8 cellular contexts compared by ENCODE assay signal in the genomic region with DNA sequence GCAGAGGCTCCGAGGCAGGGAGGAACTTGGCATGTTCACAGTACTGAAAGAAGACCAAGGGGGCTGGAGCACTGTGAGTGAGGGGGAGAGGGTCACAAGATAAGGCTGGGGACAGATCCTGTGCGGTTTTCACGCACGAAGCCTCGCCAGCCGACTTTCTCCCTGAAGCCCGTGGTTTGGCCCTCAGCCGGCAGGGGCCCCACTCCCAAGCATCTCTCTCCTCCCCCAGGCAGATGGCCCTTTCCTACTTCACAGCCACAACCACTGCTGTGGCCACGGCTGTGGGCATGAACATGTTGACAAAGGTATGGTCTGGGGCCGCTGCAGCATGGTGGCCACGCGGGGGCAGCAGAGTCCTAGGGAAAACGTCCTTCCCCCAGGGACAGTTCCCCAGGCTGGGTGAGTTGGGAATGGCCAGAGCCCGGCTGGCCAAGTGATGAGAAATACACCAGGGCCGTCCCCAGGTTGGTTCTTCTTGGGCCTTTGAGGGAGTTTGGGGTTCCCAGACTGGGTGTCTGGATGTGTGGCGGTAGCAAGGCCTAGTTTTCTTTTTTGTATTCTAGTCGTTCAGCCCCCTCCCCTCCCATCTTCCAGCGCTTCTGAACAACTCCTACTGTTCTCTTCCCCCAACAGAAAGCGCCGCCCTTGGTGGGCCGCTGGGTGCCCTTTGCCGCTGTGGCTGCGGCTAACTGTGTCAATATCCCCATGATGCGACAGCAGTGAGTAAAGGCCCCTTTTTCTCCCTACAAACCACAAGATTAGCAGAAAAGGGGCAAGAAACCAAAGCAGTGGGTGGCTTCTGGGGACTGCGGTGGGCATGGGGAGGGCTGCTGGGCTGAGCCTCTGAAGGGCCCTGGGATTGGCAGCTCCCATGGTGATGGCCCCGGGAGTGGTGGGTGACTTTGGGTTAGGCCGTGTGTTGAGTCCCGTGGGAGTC. TPM values are rescaled to one million over a fixed set of nuclear protein-coding genes. Genes with fewer than 3 reads are reported as not detected.
DNase-seq lines count a peak whose midpoint lies in the region; ATAC-seq, FAIRE-seq and TF ChIP-seq lines count a peak whose summit lies in the region.

No MANE protein-coding gene starts in this region.

- no peak overlapping the region for H2AFZ ChIP-seq in HepG2 (ENCODE audit: low read length)

- peak; percentile 94 for TF ChIP-seq RAD21 in HepG2 (CRISPR knock-in tag; IDR thresholded peaks at IDR 0.05)

- TF ChIP-seq EP300 in HepG2 (IDR thresholded peaks at IDR 0.05; ENCODE audit: low read depth in 2 of 2, low read length in 2 of 2) (no peak), HepG2 (CRISPR knock-in tag; IDR thresholded peaks at IDR 0.05; ENCODE audit: borderline replicate concordance) (no peak)

- H3K27me3 ChIP-seq in colonic mucosa (no peaks in the 10 kb centered on the region), HepG2 (ENCODE audit: control insufficient read depth in 1 of 2, insufficient read depth in 2 of 2, low read length in 2 of 2) (no peaks in the 10 kb centered on the region)

- H3K36me3 ChIP-seq in colonic mucosa (no peaks in the 10 kb centered on the region), HepG2 (replicated peaks in 1 of 2; ENCODE audit: control insufficient read depth in 1 of 2, insufficient read depth in 2 of 2, low read length in 2 of 2) (peaks cover 28 to 68% of the 10 kb centered on the region in 2 experiments)

- TF ChIP-seq CTCF in colonic mucosa (IDR thresholded peaks at IDR 0.05): peak; percentile 86
- peak; percentile 97 for TF ChIP-seq CTCF in HepG2 (CRISPR knock-in tag; IDR thresholded peaks at IDR 0.05)

- H3K4me3 ChIP-seq in colonic mucosa (no peak overlapping the region), HepG2 (replicated peaks in 1 of 3; ENCODE audit: insufficient read depth in 1 of 3, low read depth in 2 of 3, low read length in 3 of 3) (no peak overlapping the region)

- H3K4me2 ChIP-seq in HepG2 (ENCODE audit: low read depth, low read length): no peak overlapping the region

- POLR2A ChIA-PET in HepG2 (lab: Yijun Ruan, JAX): no interaction called here

- 75% methylated on average over 22 of the region's 28 CpGs for WGBS in HepG2 (ENCODE audit: low lambda C conversion rate)

- FAIRE-seq in HepG2 (lab: Jason Lieb, UNC): no peak

- DNase-seq in SHP77 (lab: John Stamatoyannopoulos, UW): peak; percentile 67 to 79
- no peak for DNase-seq in SHP77 treated with DMSO at 0.1 percent for 48 hours (lab: John Stamatoyannopoulos, UW)
- peak; percentile 14 for DNase-seq in NCI-H146 treated with DMSO at 0.1 percent for 48 hours (lab: John Stamatoyannopoulos, UW; ENCODE audit: unreplicated experiment)
- DNase-seq in activated CD4-positive, alpha-beta T cell treated with anti-CD3 and anti-CD28 coated beads for 1 hour: peak; percentile 30
- DNase-seq in colonic mucosa: peak; percentile 84
- DNase-seq in HepG2 (ENCODE audit: low spot score): peak; percentile 56
- DNase-seq in stimulated activated CD4-positive, alpha-beta T cell treated with anti-CD3 and anti-CD28 coated beads, TNF-alpha, amount 100 ng/mL, for 48 hours (ENCODE audit: low read depth in 3 of 3): peak; percentile 12 to 53 (median 32)

- CTCF ChIA-PET in HepG2 (lab: Yijun Ruan, JAX; ENCODE audit: low intra/inter-chr PET ratio, low total read pairs): interaction anchor here (0.8 to 1.3 kb wide), 3 partner anchors 50 to 172 kb away, joined by 5 to 9 read pairs (median 5); no protein-coding TSS in a partner anchor

- peaks cover 4% of the 10 kb centered on the region for H3K79me2 ChIP-seq in HepG2 (ENCODE audit: insufficient read depth, low read length)

- H3K27ac ChIP-seq in colonic mucosa (no peak overlapping the region), HepG2 (ENCODE audit: extremely low read length, insufficient read depth, low read length) (no peak overlapping the region)

- no peak overlapping the region for H3K9ac ChIP-seq in colonic mucosa (ENCODE audit: low read depth in 2 of 2, low read length in 2 of 2)
- no peak overlapping the region for H3K9ac ChIP-seq in HepG2 (ENCODE audit: insufficient read depth, low read depth, low read length)

- H3K4me1 ChIP-seq in colonic mucosa (no peaks in the 10 kb centered on the region), HepG2 (ENCODE audit: insufficient read depth, low read length) (no peaks in the 10 kb centered on the region)

- no peak for TF ChIP-seq POLR2A in HepG2 (IDR thresholded peaks at IDR 0.05; ENCODE audit: insufficient read depth in 1 of 2, low read depth in 2 of 2, low read length in 2 of 2)

- H3K9me3 ChIP-seq in colonic mucosa: no peaks in the 10 kb centered on the region
- no peaks in the 10 kb centered on the region for H3K9me3 ChIP-seq in HepG2 (ENCODE audit: low read length)

- no TSS peak for BruUV-seq in HepG2 (replicated peaks; lab: Mats Ljungman, UMichigan)

- peaks cover 3% of the 10 kb centered on the region; the same call in 1 of the 2 replicates for H4K20me1 ChIP-seq in HepG2 (ENCODE audit: insufficient read depth, low read length)

- ATAC-seq in HepG2: peak; percentile 98
- no peak for ATAC-seq in GM18502 (IDR thresholded peaks at IDR 0.05; ENCODE audit: poor library complexity, unreplicated experiment)

- intact Hi-C loops in colonic mucosa (cut with DNase I) (loop anchor here (5.0 kb wide), 2 partner anchors 103 to 173 kb away; no protein-coding TSS in a partner anchor), HepG2 (cut with micrococcal nuclease; ENCODE audit: unreplicated experiment) (loop anchor here (1.0 to 2.0 kb wide), 2 partner anchors 105 to 172 kb away; no protein-coding TSS in a partner anchor)

- in situ Hi-C loops in HepG2 (cut with HindIII; ENCODE audit: extremely low pct_ligation_motif_present, low pct_unique_long_range_greater_than_20kb): loop anchor here (10.0 to 25.0 kb wide), 2 partner anchors 175 to 333 kb away; no protein-coding TSS in a partner anchor

RNA-seq across cellular contexts. Expression of gene WBP1L, which starts 14.4 kb away (rescaled TPM):
- total RNA-seq in colonic mucosa: 10 to 100 TPM; 32.3 to 42.7 TPM
- 8.3 and 11.6 TPM in 2 replicates for total RNA-seq in HepG2 (2016; rRNA removed; fragmentation: Illumina TruSeq; extraction: Trizol)
- 4.0 and 4.2 TPM in 2 replicates for total RNA-seq in HepG2 (2016; cell fraction: cytosol; rRNA removed; fragmentation: Illumina TruSeq; extraction: Trizol; ENCODE audit: low read depth)
- total RNA-seq in HepG2 (2016; cell fraction: insoluble cytoplasmic fraction; rRNA removed; fragmentation: Illumina TruSeq; extraction: Trizol): 8.5 and 10.6 TPM in 2 replicates
- total RNA-seq in HepG2 (2016; cell fraction: membrane; rRNA removed; fragmentation: Illumina TruSeq; extraction: Trizol): 15.7 and 18.8 TPM in 2 replicates
- 6.4 and 7.2 TPM in 2 replicates for total RNA-seq in HepG2 (2016; cell fraction: nucleus; rRNA removed; fragmentation: Illumina TruSeq; extraction: Trizol)
- polyA plus RNA-seq in HepG2 (2011; rRNA removed): 12.3 and 14.9 TPM in 2 replicates
- polyA plus RNA-seq in HepG2 (2011; cell fraction: cytosol; rRNA removed): 18.7 and 19.4 TPM in 2 replicates
- polyA plus RNA-seq in HepG2 (2011; cell fraction: nucleus; rRNA removed): 8.0 and 9.0 TPM in 2 replicates
- polyA plus RNA-seq in HepG2 (2012): 11.9 and 14.7 TPM in 2 replicates
- polyA plus RNA-seq in HepG2 (2016; cell fraction: cytosol; fragmentation: Illumina TruSeq; extraction: Trizol; ENCODE audit: low read depth): 2.6 and 2.8 TPM in 2 replicates
- polyA plus RNA-seq in HepG2 (2016; cell fraction: insoluble cytoplasmic fraction; fragmentation: Illumina TruSeq; extraction: Trizol; ENCODE audit: low read depth): 10.0 and 11.7 TPM in 2 replicates
- 10.4 and 14.8 TPM in 2 replicates for polyA plus RNA-seq in HepG2 (2016; cell fraction: membrane; fragmentation: Illumina TruSeq; extraction: Trizol; ENCODE audit: low read depth)
- 9.0 and 9.1 TPM in 2 replicates for polyA plus RNA-seq in HepG2 (2016; cell fraction: nucleus; fragmentation: Illumina TruSeq; extraction: Trizol; ENCODE audit: insufficient read depth, low read depth)
- 33.2 and 39.2 TPM in 2 replicates for polyA minus RNA-seq in HepG2 (2011; rRNA and poly(A)+ RNA removed; ENCODE audit: low replicate concordance)
- polyA minus RNA-seq in HepG2 (2011; cell fraction: cytosol; rRNA and poly(A)+ RNA removed): 12.8 and 18.7 TPM in 2 replicates
- polyA minus RNA-seq in HepG2 (2011; cell fraction: nucleus; rRNA and poly(A)+ RNA removed): 6.4 and 8.5 TPM in 2 replicates

RNA-seq across cellular contexts. Expression of gene SFXN2, which starts 14.9 kb away (rescaled TPM):
- total RNA-seq in colonic mucosa: 10 to 100 TPM in 1 of 2 donors, 1 to 10 TPM in 1; 9.7 to 27.6 TPM
- 20.6 and 21.1 TPM in 2 replicates for total RNA-seq in HepG2 (2016; rRNA removed; fragmentation: Illumina TruSeq; extraction: Trizol)
- total RNA-seq in HepG2 (2016; cell fraction: cytosol; rRNA removed; fragmentation: Illumina TruSeq; extraction: Trizol; ENCODE audit: low read depth): 3.3 and 5.4 TPM in 2 replicates
- 20.6 and 21.4 TPM in 2 replicates for total RNA-seq in HepG2 (2016; cell fraction: insoluble cytoplasmic fraction; rRNA removed; fragmentation: Illumina TruSeq; extraction: Trizol)
- total RNA-seq in HepG2 (2016; cell fraction: membrane; rRNA removed; fragmentation: Illumina TruSeq; extraction: Trizol): 11.4 and 11.6 TPM in 2 replicates
- 28.0 and 31.8 TPM in 2 replicates for total RNA-seq in HepG2 (2016; cell fraction: nucleus; rRNA removed; fragmentation: Illumina TruSeq; extraction: Trizol)
- 12.8 and 13.2 TPM in 2 replicates for polyA plus RNA-seq in HepG2 (2011; rRNA removed)
- 5.4 and 6.9 TPM in 2 replicates for polyA plus RNA-seq in HepG2 (2011; cell fraction: cytosol; rRNA removed)
- polyA plus RNA-seq in HepG2 (2011; cell fraction: nucleus; rRNA removed): 22.9 and 27.4 TPM in 2 replicates
- polyA plus RNA-seq in HepG2 (2012): 3.6 and 9.3 TPM in 2 replicates
- 3.8 and 4.0 TPM in 2 replicates for polyA plus RNA-seq in HepG2 (2016; cell fraction: cytosol; fragmentation: Illumina TruSeq; extraction: Trizol; ENCODE audit: low read depth)
- 19.3 and 19.8 TPM in 2 replicates for polyA plus RNA-seq in HepG2 (2016; cell fraction: insoluble cytoplasmic fraction; fragmentation: Illumina TruSeq; extraction: Trizol; ENCODE audit: low read depth)
- 7.4 and 7.7 TPM in 2 replicates for polyA plus RNA-seq in HepG2 (2016; cell fraction: membrane; fragmentation: Illumina TruSeq; extraction: Trizol; ENCODE audit: low read depth)
- 35.9 and 39.3 TPM in 2 replicates for polyA plus RNA-seq in HepG2 (2016; cell fraction: nucleus; fragmentation: Illumina TruSeq; extraction: Trizol; ENCODE audit: insufficient read depth, low read depth)
- 40.1 and 60.7 TPM in 2 replicates for polyA minus RNA-seq in HepG2 (2011; rRNA and poly(A)+ RNA removed; ENCODE audit: low replicate concordance)
- 4.2 and 4.6 TPM in 2 replicates for polyA minus RNA-seq in HepG2 (2011; cell fraction: cytosol; rRNA and poly(A)+ RNA removed)
- 22.6 and 30.6 TPM in 2 replicates for polyA minus RNA-seq in HepG2 (2011; cell fraction: nucleus; rRNA and poly(A)+ RNA removed)

RNA-seq across cellular contexts. Expression of gene ARL3, which starts 15.2 kb away (rescaled TPM):
- 1 to 10 TPM; 4.8 to 5.6 TPM for total RNA-seq in colonic mucosa
- 6.6 and 10.0 TPM in 2 replicates for total RNA-seq in HepG2 (2016; rRNA removed; fragmentation: Illumina TruSeq; extraction: Trizol)
- 2.5 and 2.7 TPM in 2 replicates for total RNA-seq in HepG2 (2016; cell fraction: cytosol; rRNA removed; fragmentation: Illumina TruSeq; extraction: Trizol; ENCODE audit: low read depth)
- 6.6 and 10.2 TPM in 2 replicates for total RNA-seq in HepG2 (2016; cell fraction: insoluble cytoplasmic fraction; rRNA removed; fragmentation: Illumina TruSeq; extraction: Trizol)
- 3.3 and 3.5 TPM in 2 replicates for total RNA-seq in HepG2 (2016; cell fraction: membrane; rRNA removed; fragmentation: Illumina TruSeq; extraction: Trizol)
- 2.8 and 3.0 TPM in 2 replicates for total RNA-seq in HepG2 (2016; cell fraction: nucleus; rRNA removed; fragmentation: Illumina TruSeq; extraction: Trizol)
- polyA plus RNA-seq in HepG2 (2011; rRNA removed): 3.9 and 5.2 TPM in 2 replicates
- 2.9 and 3.4 TPM in 2 replicates for polyA plus RNA-seq in HepG2 (2011; cell fraction: cytosol; rRNA removed)
- polyA plus RNA-seq in HepG2 (2011; cell fraction: nucleus; rRNA removed): 1.2 and 1.4 TPM in 2 replicates
- polyA plus RNA-seq in HepG2 (2012): 5.8 TPM in 2 replicates
- polyA plus RNA-seq in HepG2 (2016; cell fraction: cytosol; fragmentation: Illumina TruSeq; extraction: Trizol; ENCODE audit: low read depth): 3.3 and 3.9 TPM in 2 replicates
- 10.6 and 12.6 TPM in 2 replicates for polyA plus RNA-seq in HepG2 (2016; cell fraction: insoluble cytoplasmic fraction; fragmentation: Illumina TruSeq; extraction: Trizol; ENCODE audit: low read depth)
- polyA plus RNA-seq in HepG2 (2016; cell fraction: membrane; fragmentation: Illumina TruSeq; extraction: Trizol; ENCODE audit: low read depth): 2.9 and 3.5 TPM in 2 replicates
- 4.1 and 5.5 TPM in 2 replicates for polyA plus RNA-seq in HepG2 (2016; cell fraction: nucleus; fragmentation: Illumina TruSeq; extraction: Trizol; ENCODE audit: insufficient read depth, low read depth)
- 0.94 and 3.1 TPM in 2 replicates for polyA minus RNA-seq in HepG2 (2011; rRNA and poly(A)+ RNA removed; ENCODE audit: low replicate concordance)
- polyA minus RNA-seq in HepG2 (2011; cell fraction: cytosol; rRNA and poly(A)+ RNA removed): 1.3 and 1.5 TPM in 2 replicates
- 1.4 and 1.7 TPM in 2 replicates for polyA minus RNA-seq in HepG2 (2011; cell fraction: nucleus; rRNA and poly(A)+ RNA removed)
